ENCODE assay signal across 8 cellular contexts in the genomic region with DNA sequence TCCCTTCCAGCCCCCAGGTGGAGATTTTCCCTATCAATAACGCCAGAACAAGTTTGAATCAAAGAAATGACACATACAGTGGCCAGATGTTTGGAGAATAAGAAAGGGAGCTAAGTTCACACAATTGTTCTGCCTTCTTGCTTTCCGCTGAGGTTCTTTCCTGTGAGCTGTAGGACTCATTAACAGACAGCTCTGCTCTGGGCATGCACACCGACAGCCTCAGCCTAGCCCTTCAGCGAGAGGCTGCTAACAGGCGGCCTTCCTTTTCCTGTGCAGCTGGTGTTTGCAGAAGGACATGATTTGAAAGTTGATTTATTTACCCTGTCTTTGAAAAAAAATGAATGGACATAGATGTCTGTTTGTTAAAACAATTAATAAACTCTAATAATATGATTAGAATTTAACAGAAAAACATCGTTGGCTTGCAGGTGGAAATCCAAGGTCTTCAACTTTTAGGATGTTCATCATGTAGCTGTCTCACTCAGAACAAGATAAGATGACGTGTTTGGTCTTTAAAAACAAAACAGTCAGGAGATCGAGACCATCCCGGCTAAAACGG.
DNase-seq lines count a peak whose midpoint lies in the region; ATAC-seq lines count a peak whose summit lies in the region.

No MANE protein-coding gene starts in this region.

- peak overlapping the region; percentile 19 for H3K4me3 Mint-ChIP-seq in activated CD4-positive, alpha-beta memory T cell treated with anti-CD3 and anti-CD28 coated beads, Interleukin-2, amount 10 ng/mL, durations not matched to agents 7 days and 5 days
- peak overlapping the region; percentile 68 to 85 (median 76) for H3K4me3 Mint-ChIP-seq in naive thymus-derived CD8-positive, alpha-beta T cell

- peak; percentile 72 for ATAC-seq in HG03432 (IDR thresholded peaks at IDR 0.05; ENCODE audit: unreplicated experiment)
- ATAC-seq in naive thymus-derived CD8-positive, alpha-beta T cell = peak; percentile 41 to 76
- no peak for ATAC-seq in HG03039 (IDR thresholded peaks at IDR 0.05; ENCODE audit: unreplicated experiment)

- H3K27ac Mint-ChIP-seq in activated CD4-positive, alpha-beta memory T cell treated with anti-CD3 and anti-CD28 coated beads, Interleukin-2, amount 10 ng/mL, durations not matched to agents 7 days and 5 days = peak overlapping the region; percentile 67
- H3K27ac Mint-ChIP-seq in naive thymus-derived CD8-positive, alpha-beta T cell = peak overlapping the region; percentile 49 to 98 (median 97)

- CTCF ChIA-PET in activated CD4-positive, alpha-beta memory T cell treated with anti-CD3 and anti-CD28 coated beads, Interleukin-2, amount 10 ng/mL, durations not matched to agents 7 days and 5 days (lab: Charles Lee) = interaction anchor here (1.4 kb wide), 1 partner anchor 453 kb away, joined by 3 read pairs; the partner anchor contains the start of gene TMEM165

- no peaks in the 10 kb centered on the region for H3K27me3 Mint-ChIP-seq in activated CD4-positive, alpha-beta memory T cell treated with anti-CD3 and anti-CD28 coated beads, Interleukin-2, amount 10 ng/mL, durations not matched to agents 7 days and 5 days
- H3K27me3 Mint-ChIP-seq in naive thymus-derived CD8-positive, alpha-beta T cell = peaks cover 0 to 4% (median 0%) of the 10 kb centered on the region in 5 donors

- no peaks in the 10 kb centered on the region for H3K9me3 Mint-ChIP-seq in activated CD4-positive, alpha-beta memory T cell treated with anti-CD3 and anti-CD28 coated beads, Interleukin-2, amount 10 ng/mL, durations not matched to agents 7 days and 5 days
- H3K9me3 Mint-ChIP-seq in naive thymus-derived CD8-positive, alpha-beta T cell = no peaks in the 10 kb centered on the region

- DNase-seq in activated T-cell treated with anti-CD3 and anti-CD28 coated beads for 1 hour (ENCODE audit: low read depth) (peak; percentile 7), activated T-cell treated with anti-CD3 and anti-CD28 coated beads for 4 hours (no peak), SW480 (ENCODE audit: low spot score) (no peak), superior temporal gyrus (ENCODE audit: extremely low spot score) (no peak)
- peak; percentile 47 for DNase-seq in activated CD4-positive, alpha-beta memory T cell treated with anti-CD3 and anti-CD28 coated beads, Interleukin-2, amount 10 ng/mL, durations not matched to agents 7 days and 5 days
- peak in 8 of 10 donors; percentile 19 to 79 (median 64) for DNase-seq in naive thymus-derived CD8-positive, alpha-beta T cell

- peaks cover 24% of the 10 kb centered on the region for H3K4me1 Mint-ChIP-seq in activated CD4-positive, alpha-beta memory T cell treated with anti-CD3 and anti-CD28 coated beads, Interleukin-2, amount 10 ng/mL, durations not matched to agents 7 days and 5 days
- peaks cover 24 to 60% (median 43%) of the 10 kb centered on the region in 4 donors for H3K4me1 Mint-ChIP-seq in naive thymus-derived CD8-positive, alpha-beta T cell

- H3K36me3 Mint-ChIP-seq in activated CD4-positive, alpha-beta memory T cell treated with anti-CD3 and anti-CD28 coated beads, Interleukin-2, amount 10 ng/mL, durations not matched to agents 7 days and 5 days (ENCODE audit: low read depth) = no peaks in the 10 kb centered on the region
- no peaks in the 10 kb centered on the region for H3K36me3 Mint-ChIP-seq in naive thymus-derived CD8-positive, alpha-beta T cell

- POLR2A ChIA-PET in activated CD4-positive, alpha-beta memory T cell treated with anti-CD3 and anti-CD28 coated beads, Interleukin-2, amount 10 ng/mL, durations not matched to agents 7 days and 5 days (lab: Charles Lee) = no interaction called here
- POLR2A ChIA-PET in naive thymus-derived CD8-positive, alpha-beta T cell (lab: Charles Lee) = no interaction called here

Comparison
In these comparisons a context has a peak if more than half of its experiments do, and no peak if none do; other contexts are left out.
1. DNase-seq: peak in activated T-cell treated with anti-CD3 and anti-CD28 coated beads for 1 hour (single experiment), activated CD4-positive, alpha-beta memory T cell treated with anti-CD3 and anti-CD28 coated beads, Interleukin-2, amount 10 ng/mL, durations not matched to agents 7 days and 5 days (single experiment) and naive thymus-derived CD8-positive, alpha-beta T cell (8 of 10); none in activated T-cell treated with anti-CD3 and anti-CD28 coated beads for 4 hours (single experiment), SW480 (single experiment) and superior temporal gyrus (single experiment).